In genomic region chr12:121773011-121773777, GRCh38 we compare ENCODE assay signal across 1 cellular context.
TF ChIP-seq lines count a peak whose summit lies in the region.

No MANE protein-coding gene starts in this region.

TF ChIP-seq in H1, 55 proteins besides CTCF, POLR2A, EP300 and RAD21:
- TF ChIP-seq EGR1 (IDR thresholded peaks at IDR 0.05; ENCODE audit: borderline replicate concordance, low read depth, low read length), result 0 out of 2 replicates have a peak, but pooled peaks have one; percentile 21
- no peak for TF ChIP-seq ATF2 (IDR thresholded peaks at IDR 0.05; ENCODE audit: low read length)
- 0 out of 2 replicates have a peak, but pooled peaks have one; percentile 20 for TF ChIP-seq YY1 (IDR thresholded peaks at IDR 0.05; ENCODE audit: low read depth, low read length)
- TF ChIP-seq ZNF274 (IDR thresholded peaks at IDR 0.05; ENCODE audit: borderline replicate concordance, extremely low read depth, low read length), result no peak
- TF ChIP-seq GABPA (IDR thresholded peaks at IDR 0.05; ENCODE audit: borderline replicate concordance, insufficient read depth, low read length), result peak; percentile 69; the same call in 1 of the 2 replicates
